ENCODE assay signal across 1 cellular context in the genomic region with DNA sequence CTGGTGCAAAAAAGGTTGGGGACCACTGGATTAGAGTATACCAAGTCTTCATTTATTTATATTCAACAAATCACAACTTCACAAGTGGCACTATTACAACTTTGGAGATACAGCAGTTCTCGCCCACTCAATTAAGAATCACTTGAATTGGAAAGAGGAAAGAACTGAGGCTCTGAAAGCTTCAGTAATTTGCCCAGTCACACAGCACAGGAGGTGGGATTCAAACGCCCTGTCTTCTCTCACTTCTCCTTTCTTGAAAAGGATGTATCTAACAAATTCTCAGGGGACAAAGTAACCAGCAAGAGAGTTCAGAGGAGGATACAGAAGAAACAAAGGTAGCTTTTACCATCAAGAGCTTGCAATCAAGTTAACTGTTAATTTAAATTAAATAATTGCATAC.
TF ChIP-seq lines count a peak whose summit lies in the region.

No MANE protein-coding gene starts in this region.

TF ChIP-seq in WTC11, 78 proteins besides CTCF, POLR2A, EP300 and RAD21 (continued from another document):
- TF ChIP-seq, protein P1, sequence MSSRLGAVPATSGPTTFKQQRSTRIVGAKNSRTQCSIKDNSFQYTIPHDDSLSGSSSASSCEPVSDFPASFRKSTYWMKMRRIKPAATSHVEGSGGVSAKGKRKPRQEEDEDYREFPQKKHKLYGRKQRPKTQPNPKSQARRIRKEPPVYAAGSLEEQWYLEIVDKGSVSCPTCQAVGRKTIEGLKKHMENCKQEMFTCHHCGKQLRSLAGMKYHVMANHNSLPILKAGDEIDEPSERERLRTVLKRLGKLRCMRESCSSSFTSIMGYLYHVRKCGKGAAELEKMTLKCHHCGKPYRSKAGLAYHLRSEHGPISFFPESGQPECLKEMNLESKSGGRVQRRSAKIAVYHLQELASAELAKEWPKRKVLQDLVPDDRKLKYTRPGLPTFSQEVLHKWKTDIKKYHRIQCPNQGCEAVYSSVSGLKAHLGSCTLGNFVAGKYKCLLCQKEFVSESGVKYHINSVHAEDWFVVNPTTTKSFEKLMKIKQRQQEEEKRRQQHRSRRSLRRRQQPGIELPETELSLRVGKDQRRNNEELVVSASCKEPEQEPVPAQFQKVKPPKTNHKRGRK (CRISPR knock-in tag; IDR thresholded peaks at IDR 0.05; ENCODE audit: borderline replicate concordance): no peak
- TF ChIP-seq NFATC4 (CRISPR knock-in tag; IDR thresholded peaks at IDR 0.05) (no peak), RORB (CRISPR knock-in tag; IDR thresholded peaks at IDR 0.05) (no peak), SOX15 (CRISPR knock-in tag; IDR thresholded peaks at IDR 0.05) (no peak), GTF2I (CRISPR knock-in tag; conservative IDR thresholded peaks at IDR 0.05) (no peak), KAT7 (CRISPR knock-in tag; IDR thresholded peaks at IDR 0.05; ENCODE audit: borderline replicate concordance) (no peak), FOXJ3 (CRISPR knock-in tag; IDR thresholded peaks at IDR 0.05; ENCODE audit: borderline replicate concordance) (no peak), NR1H2 (CRISPR knock-in tag; IDR thresholded peaks at IDR 0.05) (no peak)
- TF ChIP-seq, protein P2, sequence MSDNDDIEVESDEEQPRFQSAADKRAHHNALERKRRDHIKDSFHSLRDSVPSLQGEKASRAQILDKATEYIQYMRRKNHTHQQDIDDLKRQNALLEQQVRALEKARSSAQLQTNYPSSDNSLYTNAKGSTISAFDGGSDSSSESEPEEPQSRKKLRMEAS (CRISPR knock-in tag; IDR thresholded peaks at IDR 0.05): no peak
